ENCODE assay signal across 10 cellular contexts in genomic region chr2:85257359-85258193, GRCh38.
DNase-seq lines count a peak whose midpoint lies in the region; ATAC-seq and FAIRE-seq lines count a peak whose summit lies in the region.
"Had no signal": no experiment of that assay in that cellular context is flagged by ENCODE, and none has a peak within 500 bp of the region (broad histone marks: within the 10 kb centered on the region; RNA-seq: fewer than 3 reads in every experiment).

No MANE protein-coding gene starts in this region.

- DNase-seq in SK-N-MC (ENCODE audit: low read depth, low spot score) (no peak), left ventricle myocardium superior (no peak), RCC 7860 (ENCODE audit: low spot score) (no peak), NCI-H1694 (lab: John Stamatoyannopoulos, UW) (no peak), DMS153 treated with DMSO at 0.1 percent for 48 hours (lab: John Stamatoyannopoulos, UW; ENCODE audit: unreplicated experiment) (no peak)
- DNase-seq: AML-193, NCI-H187 had no signal

- peak; percentile 13 for ATAC-seq in left ventricle myocardium superior
- ATAC-seq in HG02610 (IDR thresholded peaks at IDR 0.05; ENCODE audit: unreplicated experiment) = no peak

- H3K9me3 ChIP-seq in BLaER1 treated with 17β-estradiol and CSF1 and Interleukin-3, amounts not matched to agents 10 nM and 100 nM (replicated peaks in 1 of 11) = no peaks in the 10 kb centered on the region
- no peaks in the 10 kb centered on the region for H3K9me3 ChIP-seq in SK-N-MC (ENCODE audit: low read depth, low read length)

- H3K27ac ChIP-seq in BLaER1 treated with 17β-estradiol and CSF1 and Interleukin-3, amounts not matched to agents 10 nM and 100 nM = no peak overlapping the region; a peak in 1 of 22 replicates
- peak overlapping the region; percentile 95 for H3K27ac ChIP-seq in SK-N-MC
- peak overlapping the region; percentile 14 for H3K27ac ChIP-seq in rectal smooth muscle tissue (ENCODE audit: low read depth, low read length)

- H3K4me1 ChIP-seq in BLaER1 treated with 17β-estradiol and CSF1 and Interleukin-3, amounts not matched to agents 10 nM and 100 nM = peaks cover 19 to 57% (median 46%) of the 10 kb centered on the region in 10 experiments
- peaks cover 15% of the 10 kb centered on the region for H3K4me1 ChIP-seq in rectal smooth muscle tissue (ENCODE audit: control insufficient read depth, insufficient read depth, low read length)

- H4K20me1 ChIP-seq in BLaER1 treated with 17β-estradiol and CSF1 and Interleukin-3, amounts not matched to agents 10 nM and 100 nM = 0 out of 22 replicates have a peak, but pooled peaks cover 0 to 6% (median 0%) of the 10 kb centered on the region in 11 experiments

- H3K4me3 ChIP-seq in BLaER1 treated with 17β-estradiol and CSF1 and Interleukin-3, amounts not matched to agents 10 nM and 100 nM = no peak overlapping the region
- H3K4me3 ChIP-seq in SK-N-MC (no peak overlapping the region), rectal smooth muscle tissue (ENCODE audit: low read length) (no peak overlapping the region)

- FAIRE-seq in RCC 7860 (lab: Jason Lieb, UNC) = no peak

- no peak overlapping the region for H3K9ac ChIP-seq in BLaER1 treated with 17β-estradiol and CSF1 and Interleukin-3, amounts not matched to agents 10 nM and 100 nM
- H3K9ac ChIP-seq in SK-N-MC (ENCODE audit: insufficient read length) (no peak overlapping the region), rectal smooth muscle tissue (ENCODE audit: low read length) (no peak overlapping the region)

- peak overlapping the region in 10 of 11 experiments; percentile 9 to 87 (median 64); a peak in 19 of 22 replicates for H3K4me2 ChIP-seq in BLaER1 treated with 17β-estradiol and CSF1 and Interleukin-3, amounts not matched to agents 10 nM and 100 nM

- H3K27me3 ChIP-seq in BLaER1 treated with 17β-estradiol and CSF1 and Interleukin-3, amounts not matched to agents 10 nM and 100 nM = no peaks in the 10 kb centered on the region
- no peaks in the 10 kb centered on the region for H3K27me3 ChIP-seq in rectal smooth muscle tissue (ENCODE audit: control insufficient read depth, insufficient read depth, low read length)

- intact Hi-C loops in left ventricle myocardium superior (cut with micrococcal nuclease) = no loop called here

- H3K36me3 ChIP-seq in BLaER1 treated with 17β-estradiol and CSF1 and Interleukin-3, amounts not matched to agents 10 nM and 100 nM = no peaks in the 10 kb centered on the region
- H3K36me3 ChIP-seq in SK-N-MC (ENCODE audit: insufficient read depth, low read length) (no peaks in the 10 kb centered on the region), rectal smooth muscle tissue (ENCODE audit: control insufficient read depth, insufficient read depth, low read length) (no peaks in the 10 kb centered on the region)

Comparison
In these comparisons a context has a peak if more than half of its experiments do, and no peak if none do; other contexts are left out.
1. H3K27ac ChIP-seq: peak in SK-N-MC (single experiment) and rectal smooth muscle tissue (single experiment); none in BLaER1 treated with 17β-estradiol and CSF1 and Interleukin-3, amounts not matched to agents 10 nM and 100 nM (0 of 11).